ENCODE assay signal across 1 cellular context in the genomic region with DNA sequence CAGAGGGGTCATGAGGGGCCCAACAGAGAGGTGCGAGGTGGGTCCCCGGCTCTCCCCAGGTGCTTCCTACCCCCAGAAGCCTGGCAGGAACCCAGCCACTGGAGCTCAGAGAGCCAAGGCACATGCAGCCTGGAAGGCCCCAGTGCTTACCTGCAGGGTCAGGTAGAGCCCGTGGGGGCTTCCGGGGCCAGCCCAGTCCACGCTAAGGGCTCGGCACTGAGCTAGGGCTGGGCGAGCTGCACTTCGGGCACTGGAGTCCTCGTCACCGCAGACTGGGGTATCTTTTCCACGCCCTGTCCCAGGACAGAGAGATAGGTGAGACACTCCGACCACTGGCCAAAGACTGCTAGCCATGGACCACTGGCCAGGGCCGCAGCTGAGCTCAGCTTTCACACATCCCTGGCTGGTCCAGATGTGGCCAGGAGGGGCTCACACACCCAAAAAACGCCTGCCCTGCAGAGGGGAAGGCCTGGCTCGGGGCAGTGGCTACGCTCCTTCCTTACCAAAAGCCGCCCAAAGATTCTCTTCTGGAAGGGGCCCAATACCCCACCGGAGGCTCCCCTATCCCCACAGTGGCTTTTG.
TF ChIP-seq lines count a peak whose summit lies in the region.

No MANE protein-coding gene starts in this region.

TF ChIP-seq in H1, 55 proteins besides CTCF, POLR2A, EP300 and RAD21:
- TF ChIP-seq GTF2F1 (IDR thresholded peaks at IDR 0.05; ENCODE audit: borderline replicate concordance, low read depth, low read length) (no peak), TAF1 (IDR thresholded peaks at IDR 0.05; ENCODE audit: low read depth, low read length) (no peak), SP2 (IDR thresholded peaks at IDR 0.05; ENCODE audit: low read length) (no peak), JUND (IDR thresholded peaks at IDR 0.05; ENCODE audit: low read length) (no peak), SP4 (IDR thresholded peaks at IDR 0.05; ENCODE audit: low read length) (peak; percentile 55; the same call in 1 of the 2 replicates), TCF12 (IDR thresholded peaks at IDR 0.05; ENCODE audit: low read depth, low read length) (no peak), RXRA (IDR thresholded peaks at IDR 0.05; ENCODE audit: insufficient read depth, low read depth, low read length) (no peak)
